Comparison of ENCODE assay signal across 1 cellular context in the genomic region with DNA sequence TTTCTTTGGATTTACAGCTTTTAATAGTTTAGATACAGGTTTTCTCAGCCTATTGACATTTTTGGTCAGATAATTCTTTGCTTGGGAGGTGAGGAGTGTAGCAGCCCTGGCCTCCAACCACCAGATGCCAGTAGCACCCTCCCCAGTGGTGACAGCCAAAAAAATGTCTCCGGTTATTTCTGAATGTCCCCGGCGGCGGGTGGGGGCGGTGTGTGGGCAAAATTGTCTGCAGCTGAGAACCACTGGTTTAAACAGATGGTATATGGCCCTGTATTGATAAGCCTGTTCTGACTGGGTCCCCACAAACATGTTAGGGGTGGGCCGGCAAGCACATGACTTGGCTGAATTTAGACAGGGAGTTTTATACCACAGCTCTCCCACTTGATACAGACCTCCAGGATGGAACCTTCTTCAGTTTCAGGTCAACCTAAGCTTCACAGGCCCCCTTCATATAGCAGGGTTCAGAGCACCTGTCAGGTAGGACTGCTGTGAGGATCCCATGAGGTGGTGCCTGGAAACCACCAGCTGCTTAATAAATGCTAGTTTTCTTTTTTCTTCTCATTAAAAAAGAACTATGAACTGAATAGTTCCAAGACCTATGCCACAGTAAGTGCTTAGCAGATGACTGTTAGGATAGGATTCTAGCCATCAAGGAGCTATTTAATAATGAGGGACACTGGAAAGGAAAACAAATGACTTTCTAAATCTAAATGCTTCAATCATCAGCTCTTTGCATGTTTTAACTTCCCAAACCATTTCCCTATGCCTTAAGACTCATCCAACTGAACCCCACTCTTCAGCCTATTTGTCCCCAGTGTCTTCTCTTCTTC.
A peak's percentile ranks its signal among the peaks of the same experiment; 100 is the strongest.
TF ChIP-seq lines count a peak whose summit lies in the region.

No MANE protein-coding gene starts in this region.

TF ChIP-seq in K562, 482 proteins besides CTCF, POLR2A, EP300 and RAD21 (continued from another document and continues in another):
- TF ChIP-seq, protein P1, sequence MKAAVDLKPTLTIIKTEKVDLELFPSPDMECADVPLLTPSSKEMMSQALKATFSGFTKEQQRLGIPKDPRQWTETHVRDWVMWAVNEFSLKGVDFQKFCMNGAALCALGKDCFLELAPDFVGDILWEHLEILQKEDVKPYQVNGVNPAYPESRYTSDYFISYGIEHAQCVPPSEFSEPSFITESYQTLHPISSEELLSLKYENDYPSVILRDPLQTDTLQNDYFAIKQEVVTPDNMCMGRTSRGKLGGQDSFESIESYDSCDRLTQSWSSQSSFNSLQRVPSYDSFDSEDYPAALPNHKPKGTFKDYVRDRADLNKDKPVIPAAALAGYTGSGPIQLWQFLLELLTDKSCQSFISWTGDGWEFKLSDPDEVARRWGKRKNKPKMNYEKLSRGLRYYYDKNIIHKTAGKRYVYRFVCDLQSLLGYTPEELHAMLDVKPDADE (conservative IDR thresholded peaks at IDR 0.05; ENCODE audit: control insufficient read depth, low read depth, low read length) = no peak
- TF ChIP-seq GABPA (tag; conservative IDR thresholded peaks at IDR 0.05; ENCODE audit: low read depth) (no peak), ZNF24 (IDR thresholded peaks at IDR 0.05) (0 out of 2 replicates have a peak, but pooled peaks have one; percentile 26), RNF2 (IDR thresholded peaks at IDR 0.05) (peak; percentile 76), TEAD2 (tag; IDR thresholded peaks at IDR 0.05) (no peak), PHF21A (IDR thresholded peaks at IDR 0.05; ENCODE audit: borderline replicate concordance, low read depth) (peak; percentile 39; the same call in 1 of the 2 replicates), ETV1 (tag; conservative IDR thresholded peaks at IDR 0.05; ENCODE audit: low read depth) (peak; percentile 67; the same call in 1 of the 2 replicates), TCF7L2 (IDR thresholded peaks at IDR 0.05; ENCODE audit: low read depth, low read length) (no peak), CC2D1A (IDR thresholded peaks at IDR 0.05) (peak; percentile 94), JUND (IDR thresholded peaks at IDR 0.05; ENCODE audit: borderline replicate concordance, low read depth, low read length) (peak; percentile 60; the same call in 1 of the 2 replicates), JUND (tag; IDR thresholded peaks at IDR 0.05; ENCODE audit: borderline replicate concordance, low read depth, low read length) (no peak; the same call in 2 of the 3 replicates), ZNF143 (CRISPR knock-in tag; IDR thresholded peaks at IDR 0.05) (no peak), E2F3 (CRISPR knock-in tag; IDR thresholded peaks at IDR 0.05) (no peak), TEAD1 (CRISPR knock-in tag; IDR thresholded peaks at IDR 0.05) (0 out of 4 replicates have a peak, but pooled peaks of 1 of the 2 experiments have one; percentile 68), SP2 (IDR thresholded peaks at IDR 0.05; ENCODE audit: extremely low read depth, low read depth, low read length, poor library complexity, severe bottlenecking) (peak; percentile 62), ZNF212 (CRISPR knock-in tag; IDR thresholded peaks at IDR 0.05) (no peak), STAT5A (IDR thresholded peaks at IDR 0.05; ENCODE audit: borderline replicate concordance, low read length) (peak; percentile 48; the same call in 1 of the 2 replicates), ZC3H11A (IDR thresholded peaks at IDR 0.05; ENCODE audit: low read depth, low read length) (no peak), MCM5 (IDR thresholded peaks at IDR 0.05; ENCODE audit: low read depth) (no peak), NR3C1 (CRISPR knock-in tag; IDR thresholded peaks at IDR 0.05) (no peak), ZNF384 (IDR thresholded peaks at IDR 0.05; ENCODE audit: low read depth, low read length) (peak; percentile 93), NFE2 (IDR thresholded peaks at IDR 0.05; ENCODE audit: low read depth) (peak; percentile 84), ZKSCAN8 (CRISPR knock-in tag; IDR thresholded peaks at IDR 0.05) (0 out of 2 replicates have a peak, but pooled peaks have one; percentile 29), TAL1 (IDR thresholded peaks at IDR 0.05) (peak; percentile 70; the same call in 1 of the 2 replicates), NONO (IDR thresholded peaks at IDR 0.05; ENCODE audit: low read depth in 2 of 2, low read length in 1 of 2) (0 out of 4 replicates have a peak, but pooled peaks of 1 of the 2 experiments have one; percentile 7), TRIM24 (IDR thresholded peaks at IDR 0.05) (peak; percentile 45 to 63; a peak in 2 of 4 replicates), ZNF175 (CRISPR knock-in tag; IDR thresholded peaks at IDR 0.05; ENCODE audit: low read depth) (no peak), MTA2 (IDR thresholded peaks at IDR 0.05; ENCODE audit: low read depth) (peak; percentile 33; the same call in 1 of the 2 replicates), SMARCC2 (IDR thresholded peaks at IDR 0.05; ENCODE audit: low read depth) (no peak), CBX1 (IDR thresholded peaks at IDR 0.05; ENCODE audit: low read depth) (0 out of 2 replicates have a peak, but pooled peaks have one; percentile 58), NBN (IDR thresholded peaks at IDR 0.05; ENCODE audit: low read depth) (0 out of 2 replicates have a peak, but pooled peaks have one; percentile 22), SMARCA4 (IDR thresholded peaks at IDR 0.05) (peak; percentile 60), DMBX1 (CRISPR knock-in tag; IDR thresholded peaks at IDR 0.05; ENCODE audit: borderline replicate concordance) (peak; percentile 69; the same call in 1 of the 2 replicates), NEUROD1 (IDR thresholded peaks at IDR 0.05; ENCODE audit: borderline replicate concordance, low read depth, low read length, partially characterized antibody) (peak; percentile 38), ILF3 (IDR thresholded peaks at IDR 0.05; ENCODE audit: borderline replicate concordance) (no peak), POLR2AphosphoS5 (IDR thresholded peaks at IDR 0.05; ENCODE audit: control insufficient read depth, insufficient read depth, low read depth, low read length) (peak; percentile 82), C11orf30 (IDR thresholded peaks at IDR 0.05; ENCODE audit: low read depth) (peak; percentile 58), SRSF3 (IDR thresholded peaks at IDR 0.05; ENCODE audit: insufficient read depth, low read length) (no peak), ZNF316 (IDR thresholded peaks at IDR 0.05) (peak; percentile 47; the same call in 1 of the 2 replicates)
- TF ChIP-seq, protein P2, sequence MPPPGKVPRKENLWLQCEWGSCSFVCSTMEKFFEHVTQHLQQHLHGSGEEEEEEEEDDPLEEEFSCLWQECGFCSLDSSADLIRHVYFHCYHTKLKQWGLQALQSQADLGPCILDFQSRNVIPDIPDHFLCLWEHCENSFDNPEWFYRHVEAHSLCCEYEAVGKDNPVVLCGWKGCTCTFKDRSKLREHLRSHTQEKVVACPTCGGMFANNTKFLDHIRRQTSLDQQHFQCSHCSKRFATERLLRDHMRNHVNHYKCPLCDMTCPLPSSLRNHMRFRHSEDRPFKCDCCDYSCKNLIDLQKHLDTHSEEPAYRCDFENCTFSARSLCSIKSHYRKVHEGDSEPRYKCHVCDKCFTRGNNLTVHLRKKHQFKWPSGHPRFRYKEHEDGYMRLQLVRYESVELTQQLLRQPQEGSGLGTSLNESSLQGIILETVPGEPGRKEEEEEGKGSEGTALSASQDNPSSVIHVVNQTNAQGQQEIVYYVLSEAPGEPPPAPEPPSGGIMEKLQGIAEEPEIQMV (tag; conservative IDR thresholded peaks at IDR 0.05; ENCODE audit: low read depth) = no peak
- TF ChIP-seq, protein P3, sequence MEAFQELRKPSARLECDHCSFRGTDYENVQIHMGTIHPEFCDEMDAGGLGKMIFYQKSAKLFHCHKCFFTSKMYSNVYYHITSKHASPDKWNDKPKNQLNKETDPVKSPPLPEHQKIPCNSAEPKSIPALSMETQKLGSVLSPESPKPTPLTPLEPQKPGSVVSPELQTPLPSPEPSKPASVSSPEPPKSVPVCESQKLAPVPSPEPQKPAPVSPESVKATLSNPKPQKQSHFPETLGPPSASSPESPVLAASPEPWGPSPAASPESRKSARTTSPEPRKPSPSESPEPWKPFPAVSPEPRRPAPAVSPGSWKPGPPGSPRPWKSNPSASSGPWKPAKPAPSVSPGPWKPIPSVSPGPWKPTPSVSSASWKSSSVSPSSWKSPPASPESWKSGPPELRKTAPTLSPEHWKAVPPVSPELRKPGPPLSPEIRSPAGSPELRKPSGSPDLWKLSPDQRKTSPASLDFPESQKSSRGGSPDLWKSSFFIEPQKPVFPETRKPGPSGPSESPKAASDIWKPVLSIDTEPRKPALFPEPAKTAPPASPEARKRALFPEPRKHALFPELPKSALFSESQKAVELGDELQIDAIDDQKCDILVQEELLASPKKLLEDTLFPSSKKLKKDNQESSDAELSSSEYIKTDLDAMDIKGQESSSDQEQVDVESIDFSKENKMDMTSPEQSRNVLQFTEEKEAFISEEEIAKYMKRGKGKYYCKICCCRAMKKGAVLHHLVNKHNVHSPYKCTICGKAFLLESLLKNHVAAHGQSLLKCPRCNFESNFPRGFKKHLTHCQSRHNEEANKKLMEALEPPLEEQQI (IDR thresholded peaks at IDR 0.05) = peak; percentile 95
- TF ChIP-seq, protein P4, sequence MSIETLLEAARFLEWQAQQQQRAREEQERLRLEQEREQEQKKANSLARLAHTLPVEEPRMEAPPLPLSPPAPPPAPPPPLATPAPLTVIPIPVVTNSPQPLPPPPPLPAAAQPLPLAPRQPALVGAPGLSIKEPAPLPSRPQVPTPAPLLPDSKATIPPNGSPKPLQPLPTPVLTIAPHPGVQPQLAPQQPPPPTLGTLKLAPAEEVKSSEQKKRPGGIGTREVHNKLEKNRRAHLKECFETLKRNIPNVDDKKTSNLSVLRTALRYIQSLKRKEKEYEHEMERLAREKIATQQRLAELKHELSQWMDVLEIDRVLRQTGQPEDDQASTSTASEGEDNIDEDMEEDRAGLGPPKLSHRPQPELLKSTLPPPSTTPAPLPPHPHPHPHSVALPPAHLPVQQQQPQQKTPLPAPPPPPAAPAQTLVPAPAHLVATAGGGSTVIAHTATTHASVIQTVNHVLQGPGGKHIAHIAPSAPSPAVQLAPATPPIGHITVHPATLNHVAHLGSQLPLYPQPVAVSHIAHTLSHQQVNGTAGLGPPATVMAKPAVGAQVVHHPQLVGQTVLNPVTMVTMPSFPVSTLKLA (conservative IDR thresholded peaks at IDR 0.05) = peak; percentile 29 to 47; a peak in 3 of 4 replicates
- TF ChIP-seq, protein P5, sequence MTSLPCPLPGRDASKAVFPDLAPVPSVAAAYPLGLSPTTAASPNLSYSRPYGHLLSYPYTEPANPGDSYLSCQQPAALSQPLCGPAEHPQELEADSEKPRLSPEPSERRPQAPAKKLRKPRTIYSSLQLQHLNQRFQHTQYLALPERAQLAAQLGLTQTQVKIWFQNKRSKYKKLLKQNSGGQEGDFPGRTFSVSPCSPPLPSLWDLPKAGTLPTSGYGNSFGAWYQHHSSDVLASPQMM (CRISPR knock-in tag; IDR thresholded peaks at IDR 0.05) = no peak
- TF ChIP-seq, protein P6, sequence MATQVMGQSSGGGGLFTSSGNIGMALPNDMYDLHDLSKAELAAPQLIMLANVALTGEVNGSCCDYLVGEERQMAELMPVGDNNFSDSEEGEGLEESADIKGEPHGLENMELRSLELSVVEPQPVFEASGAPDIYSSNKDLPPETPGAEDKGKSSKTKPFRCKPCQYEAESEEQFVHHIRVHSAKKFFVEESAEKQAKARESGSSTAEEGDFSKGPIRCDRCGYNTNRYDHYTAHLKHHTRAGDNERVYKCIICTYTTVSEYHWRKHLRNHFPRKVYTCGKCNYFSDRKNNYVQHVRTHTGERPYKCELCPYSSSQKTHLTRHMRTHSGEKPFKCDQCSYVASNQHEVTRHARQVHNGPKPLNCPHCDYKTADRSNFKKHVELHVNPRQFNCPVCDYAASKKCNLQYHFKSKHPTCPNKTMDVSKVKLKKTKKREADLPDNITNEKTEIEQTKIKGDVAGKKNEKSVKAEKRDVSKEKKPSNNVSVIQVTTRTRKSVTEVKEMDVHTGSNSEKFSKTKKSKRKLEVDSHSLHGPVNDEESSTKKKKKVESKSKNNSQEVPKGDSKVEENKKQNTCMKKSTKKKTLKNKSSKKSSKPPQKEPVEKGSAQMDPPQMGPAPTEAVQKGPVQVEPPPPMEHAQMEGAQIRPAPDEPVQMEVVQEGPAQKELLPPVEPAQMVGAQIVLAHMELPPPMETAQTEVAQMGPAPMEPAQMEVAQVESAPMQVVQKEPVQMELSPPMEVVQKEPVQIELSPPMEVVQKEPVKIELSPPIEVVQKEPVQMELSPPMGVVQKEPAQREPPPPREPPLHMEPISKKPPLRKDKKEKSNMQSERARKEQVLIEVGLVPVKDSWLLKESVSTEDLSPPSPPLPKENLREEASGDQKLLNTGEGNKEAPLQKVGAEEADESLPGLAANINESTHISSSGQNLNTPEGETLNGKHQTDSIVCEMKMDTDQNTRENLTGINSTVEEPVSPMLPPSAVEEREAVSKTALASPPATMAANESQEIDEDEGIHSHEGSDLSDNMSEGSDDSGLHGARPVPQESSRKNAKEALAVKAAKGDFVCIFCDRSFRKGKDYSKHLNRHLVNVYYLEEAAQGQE (CRISPR knock-in tag; IDR thresholded peaks at IDR 0.05; ENCODE audit: low read depth) = no peak
- TF ChIP-seq, protein P7, sequence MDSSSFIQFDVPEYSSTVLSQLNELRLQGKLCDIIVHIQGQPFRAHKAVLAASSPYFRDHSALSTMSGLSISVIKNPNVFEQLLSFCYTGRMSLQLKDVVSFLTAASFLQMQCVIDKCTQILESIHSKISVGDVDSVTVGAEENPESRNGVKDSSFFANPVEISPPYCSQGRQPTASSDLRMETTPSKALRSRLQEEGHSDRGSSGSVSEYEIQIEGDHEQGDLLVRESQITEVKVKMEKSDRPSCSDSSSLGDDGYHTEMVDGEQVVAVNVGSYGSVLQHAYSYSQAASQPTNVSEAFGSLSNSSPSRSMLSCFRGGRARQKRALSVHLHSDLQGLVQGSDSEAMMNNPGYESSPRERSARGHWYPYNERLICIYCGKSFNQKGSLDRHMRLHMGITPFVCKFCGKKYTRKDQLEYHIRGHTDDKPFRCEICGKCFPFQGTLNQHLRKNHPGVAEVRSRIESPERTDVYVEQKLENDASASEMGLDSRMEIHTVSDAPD (CRISPR knock-in tag; IDR thresholded peaks at IDR 0.05) = no peak
- TF ChIP-seq, protein P8, sequence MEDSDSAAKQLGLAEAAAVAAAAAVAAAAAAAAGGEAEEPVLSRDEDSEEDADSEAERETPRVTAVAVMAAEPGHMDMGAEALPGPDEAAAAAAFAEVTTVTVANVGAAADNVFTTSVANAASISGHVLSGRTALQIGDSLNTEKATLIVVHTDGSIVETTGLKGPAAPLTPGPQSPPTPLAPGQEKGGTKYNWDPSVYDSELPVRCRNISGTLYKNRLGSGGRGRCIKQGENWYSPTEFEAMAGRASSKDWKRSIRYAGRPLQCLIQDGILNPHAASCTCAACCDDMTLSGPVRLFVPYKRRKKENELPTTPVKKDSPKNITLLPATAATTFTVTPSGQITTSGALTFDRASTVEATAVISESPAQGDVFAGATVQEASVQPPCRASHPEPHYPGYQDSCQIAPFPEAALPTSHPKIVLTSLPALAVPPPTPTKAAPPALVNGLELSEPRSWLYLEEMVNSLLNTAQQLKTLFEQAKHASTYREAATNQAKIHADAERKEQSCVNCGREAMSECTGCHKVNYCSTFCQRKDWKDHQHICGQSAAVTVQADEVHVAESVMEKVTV (CRISPR knock-in tag; IDR thresholded peaks at IDR 0.05) = peak; percentile 74
- TF ChIP-seq, protein P9, sequence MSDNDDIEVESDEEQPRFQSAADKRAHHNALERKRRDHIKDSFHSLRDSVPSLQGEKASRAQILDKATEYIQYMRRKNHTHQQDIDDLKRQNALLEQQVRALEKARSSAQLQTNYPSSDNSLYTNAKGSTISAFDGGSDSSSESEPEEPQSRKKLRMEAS (CRISPR knock-in tag; IDR thresholded peaks at IDR 0.05) = 0 out of 2 replicates have a peak, but pooled peaks have one; percentile 22
